8 cellular contexts compared by ENCODE assay signal in genomic region chr2:237627463-237628321, GRCh38. TPM values are rescaled to one million over a fixed set of nuclear protein-coding genes. Genes with fewer than 3 reads are reported as not detected.
A peak's percentile ranks its signal among the peaks of the same experiment; 100 is the strongest.
DNase-seq lines count a peak whose midpoint lies in the region; ATAC-seq and TF ChIP-seq lines count a peak whose summit lies in the region.

Gene LRRFIP1 (plus strand): TSS chr2:237627587. CDS start chr2:237627645, 58 bp downstream.

- H3K27ac ChIP-seq in Panc1 (ENCODE audit: low read length) (peak within 1 kb of the TSS; percentile 39), colonic mucosa (no peak within 1 kb of the TSS), left lung (peak within 1 kb of the TSS; percentile 13 to 81)

- peaks cover 0 to 4% of the 10 kb centered on the region in 2 donors for H3K9me3 Mint-ChIP-seq in stimulated activated naive B cell treated with anti-CD40 and anti-IgM and Interleukin-4, amounts not matched to agents 10 μg/mL and 1 μg/mL and 100 μg/mL, for 72 hours

- H3K9me3 ChIP-seq in Panc1 (ENCODE audit: control insufficient read depth, insufficient read depth, low read depth, low read length) (no peaks in the 10 kb centered on the region), colonic mucosa (no peaks in the 10 kb centered on the region), left lung (no peaks in the 10 kb centered on the region)

- TF ChIP-seq CTCF in Panc1 (IDR thresholded peaks at IDR 0.05), result no peak; the same call in 1 of the 2 replicates
- no peak for TF ChIP-seq CTCF in colonic mucosa (IDR thresholded peaks at IDR 0.05)
- no peak for TF ChIP-seq CTCF in left lung (IDR thresholded peaks at IDR 0.05)

- in situ Hi-C loops in Panc1 (cut with HindIII; ENCODE audit: low pct_unique_long_range_greater_than_20kb, low sequenced_read_pairs), result no loop called here

- H3K27ac Mint-ChIP-seq in stimulated activated naive B cell treated with anti-CD40 and anti-IgM and Interleukin-4, amounts not matched to agents 10 μg/mL and 1 μg/mL and 100 μg/mL, for 72 hours, result no peak within 1 kb of the TSS

- H3K27me3 ChIP-seq in Panc1 (ENCODE audit: control insufficient read depth, insufficient read depth, low read length) (no peaks in the 10 kb centered on the region), colonic mucosa (no peaks in the 10 kb centered on the region), left lung (peaks cover 0 to 38% of the 10 kb centered on the region in 2 donors)

- H3K4me1 Mint-ChIP-seq in stimulated activated naive B cell treated with anti-CD40 and anti-IgM and Interleukin-4, amounts not matched to agents 10 μg/mL and 1 μg/mL and 100 μg/mL, for 72 hours, result peaks cover 32 to 61% of the 10 kb centered on the region in 2 donors

- H3K4me3 Mint-ChIP-seq in stimulated activated naive B cell treated with anti-CD40 and anti-IgM and Interleukin-4, amounts not matched to agents 10 μg/mL and 1 μg/mL and 100 μg/mL, for 72 hours, result peak within 1 kb of the TSS; percentile 84 to 85

- H3K36me3 Mint-ChIP-seq in stimulated activated naive B cell treated with anti-CD40 and anti-IgM and Interleukin-4, amounts not matched to agents 10 μg/mL and 1 μg/mL and 100 μg/mL, for 72 hours, result peaks cover 17 to 25% of the 10 kb centered on the region in 2 donors

- POLR2A ChIA-PET in Panc1 (lab: Charles Lee), result no interaction called here

- DNase-seq in GM03348 (ENCODE audit: low spot score) (peak; percentile 90), Panc1 (ENCODE audit: low read depth, low spot score) (no peak), colonic mucosa (no peak), left lung (peak in 1 of 2 donors; percentile 90), COLO829 (ENCODE audit: low spot score) (no peak), DMS114 treated with DMSO at 0.1 percent for 48 hours (lab: John Stamatoyannopoulos, UW; ENCODE audit: unreplicated experiment) (no peak), germinal center (ENCODE audit: low spot score) (no peak)
- DNase-seq in stimulated activated naive B cell treated with anti-CD40 and anti-IgM and Interleukin-4, amounts not matched to agents 10 μg/mL and 1 μg/mL and 100 μg/mL, for 72 hours, result no peak

- peak; percentile 92 for ATAC-seq in Panc1
- peak; percentile 83 for ATAC-seq in left lung
- ATAC-seq in stimulated activated naive B cell treated with anti-CD40 and anti-IgM and Interleukin-4, amounts not matched to agents 10 μg/mL and 1 μg/mL and 100 μg/mL, for 72 hours (replicated peaks), result peak; percentile 49 to 71

- H3K4me3 ChIP-seq in Panc1 (ENCODE audit: low read depth in 2 of 2, low read length in 2 of 2) (peak within 1 kb of the TSS; percentile 63 to 71), colonic mucosa (peak within 1 kb of the TSS; percentile 53), left lung (peak within 1 kb of the TSS; percentile 62 to 73)

- BruUV-seq in Panc1 (replicated peaks; lab: Mats Ljungman, UMichigan), result no TSS peak

- intact Hi-C loops in Panc1 (cut with micrococcal nuclease; ENCODE audit: unreplicated experiment) (no loop called here), colonic mucosa (cut with DNase I) (no loop called here), left lung (cut with DNase I) (no loop called here)

- H3K36me3 ChIP-seq in Panc1 (ENCODE audit: control insufficient read depth, insufficient read depth, low read length), result no peaks in the 10 kb centered on the region
- H3K36me3 ChIP-seq in colonic mucosa, result no peaks in the 10 kb centered on the region
- peaks cover 0 to 4% of the 10 kb centered on the region in 2 donors for H3K36me3 ChIP-seq in left lung

- peaks cover 10 to 24% of the 10 kb centered on the region in 2 donors for H3K27me3 Mint-ChIP-seq in stimulated activated naive B cell treated with anti-CD40 and anti-IgM and Interleukin-4, amounts not matched to agents 10 μg/mL and 1 μg/mL and 100 μg/mL, for 72 hours

- CTCF ChIA-PET in Panc1 (lab: Charles Lee), result no interaction called here

- peak within 1 kb of the TSS in 1 of 2 donors; percentile 63 for H3K9ac ChIP-seq in colonic mucosa (ENCODE audit: low read depth in 2 of 2, low read length in 2 of 2)

- H3K4me1 ChIP-seq in Panc1 (ENCODE audit: control insufficient read depth, insufficient read depth, low read length), result peaks cover 20% of the 10 kb centered on the region
- peaks cover 5% of the 10 kb centered on the region for H3K4me1 ChIP-seq in colonic mucosa
- H3K4me1 ChIP-seq in left lung, result peaks cover 10 to 43% of the 10 kb centered on the region in 2 donors

RNA-seq across cellular contexts. Expression of gene LRRFIP1, which starts in this region (rescaled TPM):
- total RNA-seq in Panc1 (2021; ENCODE audit: unreplicated experiment) (121 TPM), colonic mucosa (100 to 1,000 TPM; 114 to 133 TPM), left lung (100 to 1,000 TPM; 123 to 160 TPM)
- 61.9 TPM for polyA plus RNA-seq in Panc1 (2012; ENCODE audit: insufficient read length)
